Comparison of ENCODE assay signal across 24 cellular contexts in genomic region chr1:221149676-221150075, GRCh38.
"Had no signal": no experiment of that assay in that cellular context is flagged by ENCODE, and none has a peak within 500 bp of the region (broad histone marks: within the 10 kb centered on the region; RNA-seq: fewer than 3 reads in every experiment).

No MANE protein-coding gene starts in this region.

- ATAC-seq: esophagus mucosa; left lobe of liver; naive thymus-derived CD8-positive, alpha-beta T cell had no signal

- H3K27ac ChIP-seq: colonic mucosa, epithelial cell of prostate, pancreas, stomach, thyroid gland had no signal

- H3K36me3 ChIP-seq: colonic mucosa, gastroesophageal sphincter, heart right ventricle, pancreas, right atrium auricular region, stomach, thyroid gland had no signal

- DNase-seq: colonic mucosa; effector CD8-positive, alpha-beta T cell; endodermal cell; heart right ventricle; hippocampal formation; immature natural killer cell; islet precursor cell; naive thymus-derived CD8-positive, alpha-beta T cell; nephron progenitor cell; occipital lobe; pancreas; stimulated activated CD4-positive, alpha-beta T cell treated with anti-CD3 and anti-CD28 coated beads, Interleukin-12 subunit alpha, Interleukin-12 subunit beta, amount 100 ng/mL, for 4 hours; stimulated activated CD4-positive, alpha-beta T cell treated with anti-CD3 and anti-CD28 coated beads, Interleukin-1b, Interleukin-23, amount 100 ng/mL, for 48 hours; stimulated activated CD4-positive, alpha-beta T cell treated with anti-CD3 and anti-CD28 coated beads, Interleukin-4, amount 100 ng/mL, for 1 hour; stimulated activated CD8-positive, alpha-beta memory T cell treated with anti-CD3 and anti-CD28 coated beads, Interleukin-4, amount 100 ng/mL, for 48 hours; stimulated activated naive CD4-positive, alpha-beta T cell treated with Interleukin-2 at 50 U/mL for 16 hours; stomach; thyroid gland had no signal

- H3K4me1 ChIP-seq: colonic mucosa, gastroesophageal sphincter, pancreas, stomach, thyroid gland had no signal

- H3K4me2 ChIP-seq: smooth muscle cell had no signal

- H3K9me3 ChIP-seq: colonic mucosa, gastroesophageal sphincter, pancreas, stomach, thyroid gland had no signal

- H3K27me3 ChIP-seq: colonic mucosa, gastroesophageal sphincter, heart right ventricle, pancreas, right atrium auricular region, stomach, thyroid gland had no signal

- H3K4me3 ChIP-seq: colonic mucosa, gastroesophageal sphincter, heart right ventricle, pancreas, right atrium auricular region, smooth muscle cell, stomach, thyroid gland had no signal
